In the genomic region with DNA sequence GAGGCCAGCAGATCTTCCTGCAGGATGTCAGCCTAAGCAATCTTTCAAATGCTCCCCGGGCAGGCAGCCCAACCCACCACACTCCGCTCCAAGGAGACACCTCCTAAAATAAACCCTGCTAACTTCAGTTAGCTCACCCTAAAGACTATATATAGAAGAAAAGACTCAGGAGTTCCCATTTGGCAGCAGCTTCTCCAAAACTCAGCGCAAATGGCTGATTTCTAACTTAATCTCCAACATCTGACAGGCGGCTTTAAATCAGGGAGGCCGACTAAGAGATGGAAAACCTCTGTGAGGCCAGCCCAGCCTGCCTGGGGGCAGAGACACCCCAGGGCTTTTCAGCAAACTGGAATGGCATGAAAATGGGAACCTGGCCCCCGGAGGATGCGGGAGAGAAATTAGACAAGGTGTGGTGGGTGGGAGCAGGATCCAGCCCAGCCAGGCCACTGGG, we compare ENCODE assay signal across 11 cellular contexts.
DNase-seq lines count a peak whose midpoint lies in the region; ATAC-seq and TF ChIP-seq lines count a peak whose summit lies in the region.
"Had no signal": no experiment of that assay in that cellular context is flagged by ENCODE, and none has a peak within 500 bp of the region (broad histone marks: within the 10 kb centered on the region; RNA-seq: fewer than 3 reads in every experiment).

No MANE protein-coding gene starts in this region.

- peak overlapping the region; percentile 15 for H3K4me3 ChIP-seq in left ventricle myocardium inferior
- H3K4me3 ChIP-seq: K562 had no signal

- H3K36me3 Mint-ChIP-seq in stimulated activated effector memory CD8-positive, alpha-beta T cell treated with anti-CD3 and anti-CD28 coated beads, Interleukin-12 subunit alpha, Interleukin-12 subunit beta, amount 100 ng/mL, for 72 hours, result no peaks in the 10 kb centered on the region
- H3K36me3 Mint-ChIP-seq: activated CD4-positive, alpha-beta memory T cell treated with anti-CD3 and anti-CD28 coated beads for 36 hours had no signal

- intact Hi-C loops in left ventricle myocardium inferior (cut with micrococcal nuclease), result no loop called here

- H3K9me3 ChIP-seq in left ventricle myocardium inferior (replicated peaks), result no peaks in the 10 kb centered on the region

- H3K27ac Mint-ChIP-seq in stimulated activated effector memory CD8-positive, alpha-beta T cell treated with anti-CD3 and anti-CD28 coated beads, Interleukin-12 subunit alpha, Interleukin-12 subunit beta, amount 100 ng/mL, for 72 hours, result no peak overlapping the region
- H3K27ac Mint-ChIP-seq: activated CD4-positive, alpha-beta memory T cell treated with anti-CD3 and anti-CD28 coated beads for 36 hours had no signal

- no peaks in the 10 kb centered on the region for H3K9me3 Mint-ChIP-seq in stimulated activated effector memory CD8-positive, alpha-beta T cell treated with anti-CD3 and anti-CD28 coated beads, Interleukin-12 subunit alpha, Interleukin-12 subunit beta, amount 100 ng/mL, for 72 hours
- H3K9me3 Mint-ChIP-seq: activated CD4-positive, alpha-beta memory T cell treated with anti-CD3 and anti-CD28 coated beads for 36 hours had no signal

- H3K4me1 Mint-ChIP-seq in stimulated activated effector memory CD8-positive, alpha-beta T cell treated with anti-CD3 and anti-CD28 coated beads, Interleukin-12 subunit alpha, Interleukin-12 subunit beta, amount 100 ng/mL, for 72 hours, result peaks cover 66% of the 10 kb centered on the region

- peaks cover 45% of the 10 kb centered on the region for H3K4me1 ChIP-seq in left ventricle myocardium inferior

- H3K27me3 ChIP-seq in left ventricle myocardium inferior (ENCODE audit: low read depth), result no peaks in the 10 kb centered on the region

- peak; percentile 94 for DNase-seq in EH (ENCODE audit: low read depth)
- peak; percentile 34 for DNase-seq in UCSD-AML1 (lab: John Stamatoyannopoulos, UW; ENCODE audit: unreplicated experiment)
- DNase-seq in left ventricle myocardium inferior, result peak; percentile 70
- peak; percentile 51 for DNase-seq in putamen (ENCODE audit: low spot score)
- no peak for DNase-seq in stimulated activated effector memory CD8-positive, alpha-beta T cell treated with anti-CD3 and anti-CD28 coated beads, Interleukin-12 subunit alpha, Interleukin-12 subunit beta, amount 100 ng/mL, for 72 hours (ENCODE audit: low spot score in 2 of 2)
- no peak for DNase-seq in NCI-H1092 treated with DMSO at 0.1 percent for 48 hours (lab: John Stamatoyannopoulos, UW)
- no peak for DNase-seq in AML-193 (lab: John Stamatoyannopoulos, UW)
- DNase-seq: activated CD4-positive, alpha-beta memory T cell treated with anti-CD3 and anti-CD28 coated beads for 36 hours; stimulated activated CD4-positive, alpha-beta T cell treated with anti-CD3 and anti-CD28 coated beads, Interleukin-15, amount 100 ng/mL, for 24 hours had no signal

- ATAC-seq in stimulated activated effector memory CD8-positive, alpha-beta T cell treated with anti-CD3 and anti-CD28 coated beads, Interleukin-12 subunit alpha, Interleukin-12 subunit beta, amount 100 ng/mL, for 72 hours, result no peak
- ATAC-seq in HG02970 (IDR thresholded peaks at IDR 0.05; ENCODE audit: low FRiP score, unreplicated experiment), result no peak
- ATAC-seq: K562 had no signal

- no peaks in the 10 kb centered on the region for H3K36me3 ChIP-seq in left ventricle myocardium inferior

- no peak for TF ChIP-seq CTCF in left ventricle myocardium inferior (IDR thresholded peaks at IDR 0.05; ENCODE audit: borderline replicate concordance)

- peak overlapping the region; percentile 50 for H3K27ac ChIP-seq in left ventricle myocardium inferior (replicated peaks)

- H3K4me3 Mint-ChIP-seq in stimulated activated effector memory CD8-positive, alpha-beta T cell treated with anti-CD3 and anti-CD28 coated beads, Interleukin-12 subunit alpha, Interleukin-12 subunit beta, amount 100 ng/mL, for 72 hours, result no peak overlapping the region
- H3K4me3 Mint-ChIP-seq: activated CD4-positive, alpha-beta memory T cell treated with anti-CD3 and anti-CD28 coated beads for 36 hours had no signal

Comparison
In these comparisons a context has a peak if more than half of its experiments do, and no peak if none do; other contexts are left out.
1. DNase-seq: peak in EH (single experiment), UCSD-AML1 (single experiment), left ventricle myocardium inferior (single experiment) and putamen (single experiment); none in stimulated activated effector memory CD8-positive, alpha-beta T cell treated with anti-CD3 and anti-CD28 coated beads, Interleukin-12 subunit alpha, Interleukin-12 subunit beta, amount 100 ng/mL, for 72 hours (0 of 2), NCI-H1092 treated with DMSO at 0.1 percent for 48 hours (single experiment) and AML-193 (0 of 2).